In genomic region chr12:109572506-109572845, GRCh38 we compare ENCODE assay signal across 8 cellular contexts. TPM values are rescaled to one million over a fixed set of nuclear protein-coding genes. Genes with fewer than 3 reads are reported as not detected.
A peak's percentile ranks its signal among the peaks of the same experiment; 100 is the strongest.
DNase-seq lines count a peak whose midpoint lies in the region; ATAC-seq and TF ChIP-seq lines count a peak whose summit lies in the region.

No MANE protein-coding gene starts in this region.

- H3K36me3 ChIP-seq in kidney epithelial cell (ENCODE audit: control insufficient read depth, insufficient read depth, low read length), result peaks cover 1% of the 10 kb centered on the region
- H3K36me3 ChIP-seq in suprapubic skin, result peaks cover 47% of the 10 kb centered on the region

- H3K4me1 Mint-ChIP-seq in activated CD8-positive, alpha-beta memory T cell treated with anti-CD3 and anti-CD28 coated beads, Interleukin-2, amount 10 ng/mL, durations not matched to agents 7 days and 5 days, result peaks cover 30% of the 10 kb centered on the region
- peaks cover 19% of the 10 kb centered on the region for H3K4me1 Mint-ChIP-seq in activated naive CD8-positive, alpha-beta T cell treated with anti-CD3 and anti-CD28 coated beads, Interleukin-2, amount 50 U/mL, for 24 hours

- TF ChIP-seq EP300 in suprapubic skin (IDR thresholded peaks at IDR 0.05), result no peak

- H3K36me3 Mint-ChIP-seq in activated CD8-positive, alpha-beta memory T cell treated with anti-CD3 and anti-CD28 coated beads, Interleukin-2, amount 10 ng/mL, durations not matched to agents 7 days and 5 days, result peaks cover 19% of the 10 kb centered on the region
- peaks cover 5% of the 10 kb centered on the region for H3K36me3 Mint-ChIP-seq in activated naive CD8-positive, alpha-beta T cell treated with anti-CD3 and anti-CD28 coated beads, Interleukin-2, amount 50 U/mL, for 24 hours (ENCODE audit: low read depth)

- CTCF ChIA-PET in activated CD8-positive, alpha-beta memory T cell treated with anti-CD3 and anti-CD28 coated beads, Interleukin-2, amount 10 ng/mL, durations not matched to agents 7 days and 5 days (lab: Charles Lee), result interaction anchor here (0.9 to 3.4 kb wide), 4 partner anchors 25 to 204 kb away, joined by 3 to 19 read pairs (median 6); no protein-coding TSS in a partner anchor

- H3K4me3 Mint-ChIP-seq in activated CD8-positive, alpha-beta memory T cell treated with anti-CD3 and anti-CD28 coated beads, Interleukin-2, amount 10 ng/mL, durations not matched to agents 7 days and 5 days, result peak overlapping the region; percentile 85
- peak overlapping the region; percentile 90 for H3K4me3 Mint-ChIP-seq in activated naive CD8-positive, alpha-beta T cell treated with anti-CD3 and anti-CD28 coated beads, Interleukin-2, amount 50 U/mL, for 24 hours

- no peak overlapping the region for H3K27ac ChIP-seq in suprapubic skin

- WGBS in suprapubic skin, result 81% methylated on average over 3 of the region's 3 CpGs

- H3K9me3 Mint-ChIP-seq in activated CD8-positive, alpha-beta memory T cell treated with anti-CD3 and anti-CD28 coated beads, Interleukin-2, amount 10 ng/mL, durations not matched to agents 7 days and 5 days (ENCODE audit: low read depth), result no peaks in the 10 kb centered on the region
- H3K9me3 Mint-ChIP-seq in activated naive CD8-positive, alpha-beta T cell treated with anti-CD3 and anti-CD28 coated beads, Interleukin-2, amount 50 U/mL, for 24 hours, result no peaks in the 10 kb centered on the region

- TF ChIP-seq POLR2A in suprapubic skin (IDR thresholded peaks at IDR 0.05), result no peak

- H3K27me3 Mint-ChIP-seq in activated CD8-positive, alpha-beta memory T cell treated with anti-CD3 and anti-CD28 coated beads, Interleukin-2, amount 10 ng/mL, durations not matched to agents 7 days and 5 days, result no peaks in the 10 kb centered on the region
- no peaks in the 10 kb centered on the region for H3K27me3 Mint-ChIP-seq in activated naive CD8-positive, alpha-beta T cell treated with anti-CD3 and anti-CD28 coated beads, Interleukin-2, amount 50 U/mL, for 24 hours

- DNase-seq in activated CD8-positive, alpha-beta memory T cell treated with anti-CD3 and anti-CD28 coated beads, Interleukin-2, amount 10 ng/mL, durations not matched to agents 7 days and 5 days, result no peak
- no peak for DNase-seq in activated CD8-positive, alpha-beta memory T cell treated with anti-CD3 and anti-CD28 coated beads, Interleukin-2, amount 50 U/mL, for 48 hours
- DNase-seq in activated naive CD8-positive, alpha-beta T cell treated with anti-CD3 and anti-CD28 coated beads, Interleukin-2, amount 50 U/mL, for 24 hours, result no peak
- DNase-seq in kidney epithelial cell (ENCODE audit: low read depth), result no peak
- DNase-seq in suprapubic skin (ENCODE audit: low spot score in 2 of 2), result no peak
- DNase-seq in mesenteric fat pad (ENCODE audit: low spot score), result no peak
- no peak for DNase-seq in hippocampal formation (lab: John Stamatoyannopoulos, UW)

- no peak for TF ChIP-seq CTCF in kidney epithelial cell (IDR thresholded peaks at IDR 0.05; ENCODE audit: insufficient read depth, low read length, poor library complexity, severe bottlenecking)
- TF ChIP-seq CTCF in suprapubic skin (IDR thresholded peaks at IDR 0.05), result no peak

- H3K9me3 ChIP-seq in suprapubic skin, result no peaks in the 10 kb centered on the region

- no peak for ATAC-seq in activated CD8-positive, alpha-beta memory T cell treated with anti-CD3 and anti-CD28 coated beads, Interleukin-2, amount 10 ng/mL, durations not matched to agents 7 days and 5 days
- ATAC-seq in activated naive CD8-positive, alpha-beta T cell treated with anti-CD3 and anti-CD28 coated beads, Interleukin-2, amount 50 U/mL, for 24 hours, result no peak
- no peak for ATAC-seq in GM19035 (IDR thresholded peaks at IDR 0.05; ENCODE audit: unreplicated experiment)

- H3K4me3 ChIP-seq in kidney epithelial cell (ENCODE audit: low read depth, low read length) (peak overlapping the region; percentile 70), suprapubic skin (peak overlapping the region; percentile 80)

- H3K4me1 ChIP-seq in suprapubic skin, result peaks cover 21% of the 10 kb centered on the region

- no peaks in the 10 kb centered on the region for H3K27me3 ChIP-seq in kidney epithelial cell (ENCODE audit: control insufficient read depth, insufficient read depth, low read length)
- no peaks in the 10 kb centered on the region for H3K27me3 ChIP-seq in suprapubic skin

- H3K27ac Mint-ChIP-seq in activated CD8-positive, alpha-beta memory T cell treated with anti-CD3 and anti-CD28 coated beads, Interleukin-2, amount 10 ng/mL, durations not matched to agents 7 days and 5 days, result peak overlapping the region; percentile 94
- peak overlapping the region; percentile 96 for H3K27ac Mint-ChIP-seq in activated naive CD8-positive, alpha-beta T cell treated with anti-CD3 and anti-CD28 coated beads, Interleukin-2, amount 50 U/mL, for 24 hours

RNA-seq across cellular contexts. Expression of gene MMAB, which starts 0.8 kb away (rescaled TPM):
- 10 to 100 TPM; 35.4 to 40.9 TPM for total RNA-seq in activated CD8-positive, alpha-beta memory T cell treated with anti-CD3 and anti-CD28 coated beads, Interleukin-2, amount 10 ng/mL, durations not matched to agents 7 days and 5 days
- total RNA-seq in kidney epithelial cell (39.8 and 48.1 TPM in 2 replicates), suprapubic skin (10 to 100 TPM; 17.1 to 37.2 (median 24.5) TPM), mesenteric fat pad (26.8 TPM)

RNA-seq across cellular contexts. Expression of gene MVK, which starts 1.1 kb away (rescaled TPM):
- 10 to 100 TPM; 21.7 to 27.4 TPM for total RNA-seq in activated CD8-positive, alpha-beta memory T cell treated with anti-CD3 and anti-CD28 coated beads, Interleukin-2, amount 10 ng/mL, durations not matched to agents 7 days and 5 days
- total RNA-seq in kidney epithelial cell (25.4 and 30.8 TPM in 2 replicates), suprapubic skin (10 to 100 TPM; 30.1 to 62.1 (median 37.2) TPM), mesenteric fat pad (9.1 TPM)
